8 cellular contexts compared by ENCODE assay signal in genomic region chr18:48929212-48929612, GRCh38. TPM values are rescaled to one million over a fixed set of nuclear protein-coding genes. Genes with fewer than 3 reads are reported as not detected.
DNase-seq lines count a peak whose midpoint lies in the region; ATAC-seq and TF ChIP-seq lines count a peak whose summit lies in the region.

No MANE protein-coding gene starts in this region.

- 0 out of 2 replicates have a peak, but pooled peaks cover under 1% of the 10 kb centered on the region for H3F3A ChIP-seq in DOHH2 (ENCODE audit: control insufficient read depth, insufficient read depth)

- WGBS in esophagus, 2 donors, result 20 to 27% methylated on average over 2 of the region's 2 CpGs
- 20% methylated on average over 2 of the region's 2 CpGs for WGBS in prostate gland

- no peaks in the 10 kb centered on the region for H3K79me2 ChIP-seq in DOHH2 (ENCODE audit: control insufficient read depth, low read length)

- CTCF ChIA-PET in RWPE1 (lab: Yijun Ruan, JAX), result no interaction called here

- no peak for TF ChIP-seq POLR2A in prostate gland (IDR thresholded peaks at IDR 0.05)
- no peak for TF ChIP-seq POLR2A in erythroblast (IDR thresholded peaks at IDR 0.05; ENCODE audit: low read length)

- H3K4me1 ChIP-seq in DOHH2 (ENCODE audit: control insufficient read depth, low read length) (peaks cover 77% of the 10 kb centered on the region), esophagus (ENCODE audit: control insufficient read depth in 2 of 2, insufficient read depth in 2 of 2, low read length in 1 of 2) (peaks cover 5 to 31% of the 10 kb centered on the region in 2 donors), prostate gland (replicated peaks) (peaks cover 47% of the 10 kb centered on the region)

- H3K27ac ChIP-seq in DOHH2 (ENCODE audit: low read depth, low read length) (peak overlapping the region; percentile 67), RWPE1 (peak overlapping the region; percentile 70), esophagus (ENCODE audit: low read depth in 2 of 2, low read length in 1 of 2) (peak overlapping the region; percentile 30 to 72), prostate gland (peak overlapping the region; percentile 70 to 77)

- DNase-seq in RWPE1 (ENCODE audit: low spot score) (no peak), prostate gland (ENCODE audit: low spot score) (no peak), RKO (ENCODE audit: low spot score) (no peak), erythroblast (lab: John Stamatoyannopoulos, UW) (no peak), glomerular visceral epithelial cell (ENCODE audit: extremely low spot score) (no peak)

- H3K9me3 ChIP-seq in DOHH2 (ENCODE audit: control insufficient read depth, insufficient read depth, low read length) (no peaks in the 10 kb centered on the region), esophagus (ENCODE audit: control insufficient read depth in 2 of 2, insufficient read depth in 1 of 2, low read depth in 1 of 2, low read length in 1 of 2) (no peaks in the 10 kb centered on the region), prostate gland (no peaks in the 10 kb centered on the region)

- H4K20me1 ChIP-seq in DOHH2 (ENCODE audit: control insufficient read depth, insufficient read depth, low read depth, low read length), result no peaks in the 10 kb centered on the region

- POLR2A ChIA-PET in RWPE1 (lab: Yijun Ruan, JAX; ENCODE audit: low non-redundant PET), result no interaction called here

- H3K4me3 ChIP-seq in DOHH2 (ENCODE audit: low read length), result peak overlapping the region; percentile 67
- H3K4me3 ChIP-seq in esophagus (ENCODE audit: low read depth in 1 of 2, low read length in 2 of 2), result no peak overlapping the region
- H3K4me3 ChIP-seq in prostate gland, result no peak overlapping the region

- H3K36me3 ChIP-seq in DOHH2 (ENCODE audit: control insufficient read depth, low read length) (no peaks in the 10 kb centered on the region), esophagus (ENCODE audit: control insufficient read depth in 2 of 2, insufficient read depth in 2 of 2, low read length in 1 of 2) (no peaks in the 10 kb centered on the region), prostate gland (no peaks in the 10 kb centered on the region)

- TF ChIP-seq CTCF in DOHH2 (IDR thresholded peaks at IDR 0.05; ENCODE audit: low read depth, low read length, poor library complexity, severe bottlenecking), result no peak
- TF ChIP-seq CTCF in RWPE1 (conservative IDR thresholded peaks at IDR 0.05; ENCODE audit: low read depth), result no peak
- no peak for TF ChIP-seq CTCF in prostate gland (IDR thresholded peaks at IDR 0.05)

- H3K9me2 ChIP-seq in DOHH2 (replicated peaks; ENCODE audit: control insufficient read depth, low read length), result no peaks in the 10 kb centered on the region

- H3K27me3 ChIP-seq in DOHH2 (ENCODE audit: control insufficient read depth, low read length), result no peaks in the 10 kb centered on the region
- H3K27me3 ChIP-seq in esophagus (ENCODE audit: control insufficient read depth in 1 of 2, insufficient read depth in 2 of 2, low read length in 2 of 2), result no peaks in the 10 kb centered on the region
- no peaks in the 10 kb centered on the region for H3K27me3 ChIP-seq in prostate gland (replicated peaks; ENCODE audit: insufficient read depth)

- intact Hi-C loops in prostate gland (cut with DNase I), result loop anchor here (5.0 kb wide), 1 partner anchor 42 kb away; no protein-coding TSS in a partner anchor

- peak overlapping the region; percentile 89 for H3K4me2 ChIP-seq in DOHH2 (ENCODE audit: low read length)

- ATAC-seq in HG02973 (IDR thresholded peaks at IDR 0.05; ENCODE audit: unreplicated experiment), result no peak

RNA-seq across cellular contexts. Expression of gene SMAD7, which starts 21.6 kb away (rescaled TPM):
- polyA plus RNA-seq in esophagus, result 1 to 10 TPM; 3.5 to 4.4 TPM
- 10 to 100 TPM; 29.3 to 31.0 TPM for total RNA-seq in prostate gland
